ENCODE assay signal across 11 cellular contexts in genomic region chr5:107538331-107539162, GRCh38.
DNase-seq lines count a peak whose midpoint lies in the region; ATAC-seq and TF ChIP-seq lines count a peak whose summit lies in the region.
"Had no signal": no experiment of that assay in that cellular context is flagged by ENCODE, and none has a peak within 500 bp of the region (broad histone marks: within the 10 kb centered on the region; RNA-seq: fewer than 3 reads in every experiment).

No MANE protein-coding gene starts in this region.

- no peaks in the 10 kb centered on the region for H3K9me3 ChIP-seq in left ventricle myocardium inferior (replicated peaks)
- H3K9me3 ChIP-seq in tibial artery, result no peaks in the 10 kb centered on the region
- H3K9me3 ChIP-seq: testis had no signal

- H3K4me1 ChIP-seq in left ventricle myocardium inferior (peaks cover 72% of the 10 kb centered on the region), tibial artery (peaks cover 0 to 37% (median 15%) of the 10 kb centered on the region in 4 donors)

- DNase-seq in left ventricle myocardium inferior (no peak), left ventricle myocardium superior (no peak), RKO (ENCODE audit: low spot score) (peak; percentile 5), foreskin melanocyte (peak; percentile 92), tibial artery (no peak), NCI-H2107 treated with DMSO at 0.1 percent for 48 hours (lab: John Stamatoyannopoulos, UW; ENCODE audit: unreplicated experiment) (no peak), ureter (ENCODE audit: low spot score) (no peak)
- no peak for DNase-seq in central memory CD4-positive, alpha-beta T cell
- DNase-seq: islet precursor cell, OCI-M1, testis had no signal

- H3K36me3 ChIP-seq in left ventricle myocardium inferior, result no peaks in the 10 kb centered on the region
- no peaks in the 10 kb centered on the region for H3K36me3 ChIP-seq in tibial artery

- TF ChIP-seq CTCF in left ventricle myocardium inferior (IDR thresholded peaks at IDR 0.05; ENCODE audit: borderline replicate concordance) (no peak), tibial artery (IDR thresholded peaks at IDR 0.05) (no peak)

- H3K27ac ChIP-seq in left ventricle myocardium inferior (replicated peaks), result peak overlapping the region; percentile 59
- H3K27ac ChIP-seq in tibial artery, result peak overlapping the region; percentile 6 to 27
- H3K27ac ChIP-seq: testis had no signal

- no peak for ATAC-seq in left ventricle myocardium superior

- intact Hi-C loops in left ventricle myocardium inferior (cut with micrococcal nuclease) (no loop called here), left ventricle myocardium superior (cut with micrococcal nuclease) (no loop called here), tibial artery (cut with DNase I; ENCODE audit: low total_unique reads) (no loop called here)

- no peak overlapping the region for H3K4me3 ChIP-seq in left ventricle myocardium inferior
- no peak overlapping the region for H3K4me3 ChIP-seq in tibial artery
- H3K4me3 ChIP-seq: testis had no signal

- H3K27me3 ChIP-seq in left ventricle myocardium inferior (ENCODE audit: low read depth), result no peaks in the 10 kb centered on the region
- H3K27me3 ChIP-seq in tibial artery, result no peaks in the 10 kb centered on the region
- H3K27me3 ChIP-seq: testis had no signal

Comparison
In these comparisons a context has a peak if more than half of its experiments do, and no peak if none do; other contexts are left out.
1. DNase-seq: peak in RKO (single experiment) and foreskin melanocyte (single experiment); none in left ventricle myocardium inferior (single experiment), left ventricle myocardium superior (single experiment), tibial artery (0 of 2), NCI-H2107 treated with DMSO at 0.1 percent for 48 hours (single experiment), ureter (single experiment) and central memory CD4-positive, alpha-beta T cell (single experiment).